In the genomic region with DNA sequence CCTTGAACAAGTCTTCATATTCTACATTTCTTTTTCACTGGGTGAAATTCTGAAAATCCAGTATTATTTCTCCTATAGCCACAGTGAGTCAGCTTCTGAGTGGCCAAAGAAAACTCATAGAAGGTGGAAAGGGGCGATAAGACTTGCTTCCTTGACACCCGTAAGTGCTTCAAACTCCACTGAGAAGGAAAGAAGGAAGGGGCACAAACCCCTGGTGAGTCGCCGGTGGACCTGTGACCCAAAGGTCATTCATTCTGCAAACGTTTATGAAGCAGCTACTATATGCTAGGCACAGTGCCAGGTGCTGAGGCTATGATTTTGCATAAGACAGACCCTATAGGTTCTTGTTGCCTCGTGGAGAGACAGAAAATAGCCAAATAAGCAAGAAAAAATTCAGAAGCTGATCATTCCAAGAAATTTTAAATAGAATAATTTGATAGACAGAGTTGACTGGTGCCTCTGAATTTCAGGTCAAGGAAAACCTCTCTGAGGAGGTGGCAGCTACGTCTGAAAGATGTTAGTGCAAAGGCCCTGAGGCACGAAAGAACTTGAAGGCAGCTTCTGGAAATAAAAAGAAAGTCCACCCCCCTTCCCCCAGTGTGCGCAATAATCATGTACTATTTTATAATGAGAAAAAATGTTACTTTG, we compare ENCODE assay signal across 1 cellular context.
TF ChIP-seq lines count a peak whose summit lies in the region.

No MANE protein-coding gene starts in this region.

TF ChIP-seq in K562, 482 proteins besides CTCF, POLR2A, EP300 and RAD21 (continued from another document and continues in another):
- TF ChIP-seq, protein P1, sequence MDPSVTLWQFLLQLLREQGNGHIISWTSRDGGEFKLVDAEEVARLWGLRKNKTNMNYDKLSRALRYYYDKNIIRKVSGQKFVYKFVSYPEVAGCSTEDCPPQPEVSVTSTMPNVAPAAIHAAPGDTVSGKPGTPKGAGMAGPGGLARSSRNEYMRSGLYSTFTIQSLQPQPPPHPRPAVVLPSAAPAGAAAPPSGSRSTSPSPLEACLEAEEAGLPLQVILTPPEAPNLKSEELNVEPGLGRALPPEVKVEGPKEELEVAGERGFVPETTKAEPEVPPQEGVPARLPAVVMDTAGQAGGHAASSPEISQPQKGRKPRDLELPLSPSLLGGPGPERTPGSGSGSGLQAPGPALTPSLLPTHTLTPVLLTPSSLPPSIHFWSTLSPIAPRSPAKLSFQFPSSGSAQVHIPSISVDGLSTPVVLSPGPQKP (CRISPR knock-in tag; IDR thresholded peaks at IDR 0.05): no peak
- TF ChIP-seq TCFL5 (CRISPR knock-in tag; conservative IDR thresholded peaks at IDR 0.05) (no peak), POLR2H (tag; IDR thresholded peaks at IDR 0.05; ENCODE audit: low read depth) (no peak), PRPF4 (IDR thresholded peaks at IDR 0.05; ENCODE audit: insufficient read depth, low read depth, low read length, poor library complexity, severe bottlenecking) (no peak), HDAC8 (tag; IDR thresholded peaks at IDR 0.05) (no peak), GATAD2B (IDR thresholded peaks at IDR 0.05; ENCODE audit: borderline replicate concordance) (peak; percentile 74; the same call in 1 of the 2 replicates), HSF4 (CRISPR knock-in tag; IDR thresholded peaks at IDR 0.05; ENCODE audit: borderline replicate concordance) (no peak), ETS2 (tag; IDR thresholded peaks at IDR 0.05; ENCODE audit: borderline replicate concordance, poor library complexity, severe bottlenecking) (no peak), NCOA1 (IDR thresholded peaks at IDR 0.05; ENCODE audit: low read depth) (no peak), ZC3H11A (IDR thresholded peaks at IDR 0.05; ENCODE audit: low read depth, low read length) (no peak), FOXK1 (CRISPR knock-in tag; IDR thresholded peaks at IDR 0.05; ENCODE audit: borderline replicate concordance) (no peak), MTA3 (IDR thresholded peaks at IDR 0.05; ENCODE audit: borderline replicate concordance) (peak; percentile 66; the same call in 1 of the 2 replicates), SNIP1 (IDR thresholded peaks at IDR 0.05; ENCODE audit: low read depth) (no peak), TAF9B (IDR thresholded peaks at IDR 0.05; ENCODE audit: partially characterized antibody) (peak; percentile 18), TCF7 (IDR thresholded peaks at IDR 0.05; ENCODE audit: borderline replicate concordance) (no peak), ETV6 (IDR thresholded peaks at IDR 0.05; ENCODE audit: borderline replicate concordance in 1 of 2, low read depth in 2 of 2, low read length in 1 of 2) (peak in 1 of 2 experiments; percentile 80; a peak in 2 of 4 replicates), ETV6 (CRISPR knock-in tag; IDR thresholded peaks at IDR 0.05; ENCODE audit: borderline replicate concordance) (no peak), ZNF668 (CRISPR knock-in tag; IDR thresholded peaks at IDR 0.05) (no peak), BRD9 (IDR thresholded peaks at IDR 0.05; ENCODE audit: low read depth, partially characterized antibody) (peak; percentile 20), NR2F6 (CRISPR knock-in tag; IDR thresholded peaks at IDR 0.05) (no peak), ZNF239 (CRISPR knock-in tag; IDR thresholded peaks at IDR 0.05) (no peak), CTBP1 (IDR thresholded peaks at IDR 0.05; ENCODE audit: borderline replicate concordance) (0 out of 2 replicates have a peak, but pooled peaks have one; percentile 29), KAT8 (IDR thresholded peaks at IDR 0.05; ENCODE audit: low read depth) (no peak), C11orf30 (IDR thresholded peaks at IDR 0.05; ENCODE audit: low read depth) (peak; percentile 75), DPF2 (IDR thresholded peaks at IDR 0.05) (peak; percentile 89), NELFE (IDR thresholded peaks at IDR 0.05; ENCODE audit: insufficient read depth, insufficient read length) (no peak), PCBP2 (IDR thresholded peaks at IDR 0.05; ENCODE audit: low read depth, low read length, poor library complexity, severe bottlenecking) (no peak), DDX20 (tag; IDR thresholded peaks at IDR 0.05; ENCODE audit: low read depth) (no peak), ZNF699 (CRISPR knock-in tag; IDR thresholded peaks at IDR 0.05; ENCODE audit: insufficient replicate concordance) (no peak), SUPT5H (IDR thresholded peaks at IDR 0.05) (no peak), BRCA1 (IDR thresholded peaks at IDR 0.05) (no peak), BRCA1 (CRISPR knock-in tag; IDR thresholded peaks at IDR 0.05) (no peak), BHLHE40 (IDR thresholded peaks at IDR 0.05; ENCODE audit: low read length) (no peak), CSDE1 (IDR thresholded peaks at IDR 0.05) (no peak)
- TF ChIP-seq, protein P2, sequence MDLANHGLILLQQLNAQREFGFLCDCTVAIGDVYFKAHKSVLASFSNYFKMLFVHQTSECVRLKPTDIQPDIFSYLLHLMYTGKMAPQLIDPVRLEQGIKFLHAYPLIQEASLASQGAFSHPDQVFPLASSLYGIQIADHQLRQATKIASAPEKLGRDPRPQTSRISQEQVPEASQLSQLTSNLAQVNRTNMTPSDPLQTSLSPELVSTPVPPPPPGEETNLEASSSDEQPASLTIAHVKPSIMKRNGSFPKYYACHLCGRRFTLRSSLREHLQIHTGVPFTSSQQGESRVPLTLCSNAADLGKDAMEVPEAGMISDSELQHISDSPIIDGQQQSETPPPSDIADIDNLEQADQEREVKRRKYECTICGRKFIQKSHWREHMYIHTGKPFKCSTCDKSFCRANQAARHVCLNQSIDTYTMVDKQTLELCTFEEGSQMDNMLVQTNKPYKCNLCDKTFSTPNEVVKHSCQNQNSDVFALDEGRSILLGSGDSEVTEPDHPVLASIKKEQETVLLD (IDR thresholded peaks at IDR 0.05): peak; percentile 43; the same call in 1 of the 2 replicates
- TF ChIP-seq, protein P3, sequence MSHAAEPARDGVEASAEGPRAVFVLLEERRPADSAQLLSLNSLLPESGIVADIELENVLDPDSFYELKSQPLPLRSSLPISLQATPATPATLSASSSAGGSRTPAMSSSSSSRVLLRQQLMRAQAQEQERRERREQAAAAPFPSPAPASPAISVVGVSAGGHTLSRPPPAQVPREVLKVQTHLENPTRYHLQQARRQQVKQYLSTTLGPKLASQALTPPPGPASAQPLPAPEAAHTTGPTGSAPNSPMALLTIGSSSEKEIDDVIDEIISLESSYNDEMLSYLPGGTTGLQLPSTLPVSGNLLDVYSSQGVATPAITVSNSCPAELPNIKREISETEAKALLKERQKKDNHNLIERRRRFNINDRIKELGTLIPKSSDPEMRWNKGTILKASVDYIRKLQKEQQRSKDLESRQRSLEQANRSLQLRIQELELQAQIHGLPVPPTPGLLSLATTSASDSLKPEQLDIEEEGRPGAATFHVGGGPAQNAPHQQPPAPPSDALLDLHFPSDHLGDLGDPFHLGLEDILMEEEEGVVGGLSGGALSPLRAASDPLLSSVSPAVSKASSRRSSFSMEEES (CRISPR knock-in tag; IDR thresholded peaks at IDR 0.05): no peak
- TF ChIP-seq, protein P4, sequence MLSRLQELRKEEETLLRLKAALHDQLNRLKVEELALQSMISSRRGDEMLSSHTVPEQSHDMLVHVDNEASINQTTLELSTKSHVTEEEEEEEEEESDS (CRISPR knock-in tag; IDR thresholded peaks at IDR 0.05): no peak
- TF ChIP-seq, protein P5, sequence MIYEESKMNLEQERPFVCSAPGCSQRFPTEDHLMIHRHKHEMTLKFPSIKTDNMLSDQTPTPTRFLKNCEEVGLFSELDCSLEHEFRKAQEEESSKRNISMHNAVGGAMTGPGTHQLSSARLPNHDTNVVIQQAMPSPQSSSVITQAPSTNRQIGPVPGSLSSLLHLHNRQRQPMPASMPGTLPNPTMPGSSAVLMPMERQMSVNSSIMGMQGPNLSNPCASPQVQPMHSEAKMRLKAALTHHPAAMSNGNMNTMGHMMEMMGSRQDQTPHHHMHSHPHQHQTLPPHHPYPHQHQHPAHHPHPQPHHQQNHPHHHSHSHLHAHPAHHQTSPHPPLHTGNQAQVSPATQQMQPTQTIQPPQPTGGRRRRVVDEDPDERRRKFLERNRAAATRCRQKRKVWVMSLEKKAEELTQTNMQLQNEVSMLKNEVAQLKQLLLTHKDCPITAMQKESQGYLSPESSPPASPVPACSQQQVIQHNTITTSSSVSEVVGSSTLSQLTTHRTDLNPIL (CRISPR knock-in tag; IDR thresholded peaks at IDR 0.05): no peak
- TF ChIP-seq, protein P6, sequence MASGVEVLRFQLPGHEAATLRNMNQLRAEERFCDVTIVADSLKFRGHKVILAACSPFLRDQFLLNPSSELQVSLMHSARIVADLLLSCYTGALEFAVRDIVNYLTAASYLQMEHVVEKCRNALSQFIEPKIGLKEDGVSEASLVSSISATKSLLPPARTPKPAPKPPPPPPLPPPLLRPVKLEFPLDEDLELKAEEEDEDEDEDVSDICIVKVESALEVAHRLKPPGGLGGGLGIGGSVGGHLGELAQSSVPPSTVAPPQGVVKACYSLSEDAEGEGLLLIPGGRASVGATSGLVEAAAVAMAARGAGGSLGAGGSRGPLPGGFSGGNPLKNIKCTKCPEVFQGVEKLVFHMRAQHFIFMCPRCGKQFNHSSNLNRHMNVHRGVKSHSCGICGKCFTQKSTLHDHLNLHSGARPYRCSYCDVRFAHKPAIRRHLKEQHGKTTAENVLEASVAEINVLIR (CRISPR knock-in tag; IDR thresholded peaks at IDR 0.05): no peak
- TF ChIP-seq, protein P7, sequence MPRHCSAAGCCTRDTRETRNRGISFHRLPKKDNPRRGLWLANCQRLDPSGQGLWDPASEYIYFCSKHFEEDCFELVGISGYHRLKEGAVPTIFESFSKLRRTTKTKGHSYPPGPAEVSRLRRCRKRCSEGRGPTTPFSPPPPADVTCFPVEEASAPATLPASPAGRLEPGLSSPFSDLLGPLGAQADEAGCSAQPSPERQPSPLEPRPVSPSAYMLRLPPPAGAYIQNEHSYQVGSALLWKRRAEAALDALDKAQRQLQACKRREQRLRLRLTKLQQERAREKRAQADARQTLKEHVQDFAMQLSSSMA (CRISPR knock-in tag; IDR thresholded peaks at IDR 0.05): no peak
- TF ChIP-seq, protein P8, sequence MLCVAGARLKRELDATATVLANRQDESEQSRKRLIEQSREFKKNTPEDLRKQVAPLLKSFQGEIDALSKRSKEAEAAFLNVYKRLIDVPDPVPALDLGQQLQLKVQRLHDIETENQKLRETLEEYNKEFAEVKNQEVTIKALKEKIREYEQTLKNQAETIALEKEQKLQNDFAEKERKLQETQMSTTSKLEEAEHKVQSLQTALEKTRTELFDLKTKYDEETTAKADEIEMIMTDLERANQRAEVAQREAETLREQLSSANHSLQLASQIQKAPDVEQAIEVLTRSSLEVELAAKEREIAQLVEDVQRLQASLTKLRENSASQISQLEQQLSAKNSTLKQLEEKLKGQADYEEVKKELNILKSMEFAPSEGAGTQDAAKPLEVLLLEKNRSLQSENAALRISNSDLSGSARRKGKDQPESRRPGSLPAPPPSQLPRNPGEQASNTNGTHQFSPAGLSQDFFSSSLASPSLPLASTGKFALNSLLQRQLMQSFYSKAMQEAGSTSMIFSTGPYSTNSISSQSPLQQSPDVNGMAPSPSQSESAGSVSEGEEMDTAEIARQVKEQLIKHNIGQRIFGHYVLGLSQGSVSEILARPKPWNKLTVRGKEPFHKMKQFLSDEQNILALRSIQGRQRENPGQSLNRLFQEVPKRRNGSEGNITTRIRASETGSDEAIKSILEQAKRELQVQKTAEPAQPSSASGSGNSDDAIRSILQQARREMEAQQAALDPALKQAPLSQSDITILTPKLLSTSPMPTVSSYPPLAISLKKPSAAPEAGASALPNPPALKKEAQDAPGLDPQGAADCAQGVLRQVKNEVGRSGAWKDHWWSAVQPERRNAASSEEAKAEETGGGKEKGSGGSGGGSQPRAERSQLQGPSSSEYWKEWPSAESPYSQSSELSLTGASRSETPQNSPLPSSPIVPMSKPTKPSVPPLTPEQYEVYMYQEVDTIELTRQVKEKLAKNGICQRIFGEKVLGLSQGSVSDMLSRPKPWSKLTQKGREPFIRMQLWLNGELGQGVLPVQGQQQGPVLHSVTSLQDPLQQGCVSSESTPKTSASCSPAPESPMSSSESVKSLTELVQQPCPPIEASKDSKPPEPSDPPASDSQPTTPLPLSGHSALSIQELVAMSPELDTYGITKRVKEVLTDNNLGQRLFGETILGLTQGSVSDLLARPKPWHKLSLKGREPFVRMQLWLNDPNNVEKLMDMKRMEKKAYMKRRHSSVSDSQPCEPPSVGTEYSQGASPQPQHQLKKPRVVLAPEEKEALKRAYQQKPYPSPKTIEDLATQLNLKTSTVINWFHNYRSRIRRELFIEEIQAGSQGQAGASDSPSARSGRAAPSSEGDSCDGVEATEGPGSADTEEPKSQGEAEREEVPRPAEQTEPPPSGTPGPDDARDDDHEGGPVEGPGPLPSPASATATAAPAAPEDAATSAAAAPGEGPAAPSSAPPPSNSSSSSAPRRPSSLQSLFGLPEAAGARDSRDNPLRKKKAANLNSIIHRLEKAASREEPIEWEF (CRISPR knock-in tag; IDR thresholded peaks at IDR 0.05): no peak
- TF ChIP-seq, protein P9, sequence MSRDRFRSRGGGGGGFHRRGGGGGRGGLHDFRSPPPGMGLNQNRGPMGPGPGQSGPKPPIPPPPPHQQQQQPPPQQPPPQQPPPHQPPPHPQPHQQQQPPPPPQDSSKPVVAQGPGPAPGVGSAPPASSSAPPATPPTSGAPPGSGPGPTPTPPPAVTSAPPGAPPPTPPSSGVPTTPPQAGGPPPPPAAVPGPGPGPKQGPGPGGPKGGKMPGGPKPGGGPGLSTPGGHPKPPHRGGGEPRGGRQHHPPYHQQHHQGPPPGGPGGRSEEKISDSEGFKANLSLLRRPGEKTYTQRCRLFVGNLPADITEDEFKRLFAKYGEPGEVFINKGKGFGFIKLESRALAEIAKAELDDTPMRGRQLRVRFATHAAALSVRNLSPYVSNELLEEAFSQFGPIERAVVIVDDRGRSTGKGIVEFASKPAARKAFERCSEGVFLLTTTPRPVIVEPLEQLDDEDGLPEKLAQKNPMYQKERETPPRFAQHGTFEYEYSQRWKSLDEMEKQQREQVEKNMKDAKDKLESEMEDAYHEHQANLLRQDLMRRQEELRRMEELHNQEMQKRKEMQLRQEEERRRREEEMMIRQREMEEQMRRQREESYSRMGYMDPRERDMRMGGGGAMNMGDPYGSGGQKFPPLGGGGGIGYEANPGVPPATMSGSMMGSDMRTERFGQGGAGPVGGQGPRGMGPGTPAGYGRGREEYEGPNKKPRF (IDR thresholded peaks at IDR 0.05; ENCODE audit: low read depth, low read length): no peak
- TF ChIP-seq, protein P10, sequence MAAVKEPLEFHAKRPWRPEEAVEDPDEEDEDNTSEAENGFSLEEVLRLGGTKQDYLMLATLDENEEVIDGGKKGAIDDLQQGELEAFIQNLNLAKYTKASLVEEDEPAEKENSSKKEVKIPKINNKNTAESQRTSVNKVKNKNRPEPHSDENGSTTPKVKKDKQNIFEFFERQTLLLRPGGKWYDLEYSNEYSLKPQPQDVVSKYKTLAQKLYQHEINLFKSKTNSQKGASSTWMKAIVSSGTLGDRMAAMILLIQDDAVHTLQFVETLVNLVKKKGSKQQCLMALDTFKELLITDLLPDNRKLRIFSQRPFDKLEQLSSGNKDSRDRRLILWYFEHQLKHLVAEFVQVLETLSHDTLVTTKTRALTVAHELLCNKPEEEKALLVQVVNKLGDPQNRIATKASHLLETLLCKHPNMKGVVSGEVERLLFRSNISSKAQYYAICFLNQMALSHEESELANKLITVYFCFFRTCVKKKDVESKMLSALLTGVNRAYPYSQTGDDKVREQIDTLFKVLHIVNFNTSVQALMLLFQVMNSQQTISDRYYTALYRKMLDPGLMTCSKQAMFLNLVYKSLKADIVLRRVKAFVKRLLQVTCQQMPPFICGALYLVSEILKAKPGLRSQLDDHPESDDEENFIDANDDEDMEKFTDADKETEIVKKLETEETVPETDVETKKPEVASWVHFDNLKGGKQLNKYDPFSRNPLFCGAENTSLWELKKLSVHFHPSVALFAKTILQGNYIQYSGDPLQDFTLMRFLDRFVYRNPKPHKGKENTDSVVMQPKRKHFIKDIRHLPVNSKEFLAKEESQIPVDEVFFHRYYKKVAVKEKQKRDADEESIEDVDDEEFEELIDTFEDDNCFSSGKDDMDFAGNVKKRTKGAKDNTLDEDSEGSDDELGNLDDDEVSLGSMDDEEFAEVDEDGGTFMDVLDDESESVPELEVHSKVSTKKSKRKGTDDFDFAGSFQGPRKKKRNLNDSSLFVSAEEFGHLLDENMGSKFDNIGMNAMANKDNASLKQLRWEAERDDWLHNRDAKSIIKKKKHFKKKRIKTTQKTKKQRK (IDR thresholded peaks at IDR 0.05; ENCODE audit: borderline replicate concordance, low read depth, low read length): no peak
